ENCODE assay signal across 17 cellular contexts in the genomic region with DNA sequence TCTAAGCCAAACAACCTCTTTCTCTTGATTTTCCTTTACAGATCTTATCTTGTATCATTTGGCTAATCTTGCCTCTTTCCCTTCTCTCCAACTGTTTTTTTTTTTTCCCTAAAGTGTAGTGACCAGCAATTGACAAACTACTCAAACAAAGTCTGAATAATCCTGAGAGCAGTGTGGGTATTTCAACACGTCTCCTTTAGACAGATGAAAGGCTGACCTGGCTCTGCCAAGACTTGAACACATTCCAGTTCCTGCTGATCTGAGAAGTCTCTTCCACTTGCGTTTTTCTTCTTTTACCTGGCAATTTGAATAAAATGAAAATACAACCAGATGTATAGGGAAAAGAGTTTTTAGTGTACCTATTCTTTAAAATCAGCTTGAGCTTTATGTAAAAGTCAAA.
"Had no signal": no experiment of that assay in that cellular context is flagged by ENCODE, and none has a peak within 500 bp of the region (broad histone marks: within the 10 kb centered on the region; RNA-seq: fewer than 3 reads in every experiment).

No MANE protein-coding gene starts in this region.

- H3K36me3 Mint-ChIP-seq: WTC11 had no signal

- H3K27ac ChIP-seq: coronary artery, heart right ventricle, lower lobe of right lung, prostate gland, skin epidermis had no signal

- H3K27me3 Mint-ChIP-seq: activated CD4-positive, alpha-beta T cell treated with anti-CD3 and anti-CD28 coated beads for 36 hours; activated naive CD8-positive, alpha-beta T cell; stimulated activated naive CD8-positive, alpha-beta T cell treated with anti-CD3 and anti-CD28 coated beads, Interleukin-15, amount 100 ng/mL, for 72 hours; type B pancreatic cell had no signal

- ATAC-seq: activated CD4-positive, alpha-beta T cell treated with anti-CD3 and anti-CD28 coated beads for 36 hours; heart right ventricle; right cardiac atrium; stimulated activated naive CD8-positive, alpha-beta T cell treated with anti-CD3 and anti-CD28 coated beads, Interleukin-15, amount 100 ng/mL, for 72 hours; WTC11 had no signal

- H3K4me1 ChIP-seq: prostate gland had no signal

- H3K36me3 ChIP-seq: heart right ventricle, lower lobe of right lung, prostate gland had no signal

- H3K4me3 ChIP-seq: coronary artery, heart right ventricle, lower lobe of right lung, prostate gland, skin epidermis had no signal

- H3K9me3 ChIP-seq: lower lobe of right lung, prostate gland had no signal

- H3K4me1 Mint-ChIP-seq: WTC11 had no signal

- H3K27ac Mint-ChIP-seq: activated naive CD8-positive, alpha-beta T cell; stimulated activated naive CD8-positive, alpha-beta T cell treated with anti-CD3 and anti-CD28 coated beads, Interleukin-15, amount 100 ng/mL, for 72 hours; type B pancreatic cell; WTC11 had no signal

- H3K4me3 Mint-ChIP-seq: activated CD4-positive, alpha-beta T cell treated with anti-CD3 and anti-CD28 coated beads for 36 hours; stimulated activated naive CD8-positive, alpha-beta T cell treated with anti-CD3 and anti-CD28 coated beads, Interleukin-15, amount 100 ng/mL, for 72 hours; type B pancreatic cell; WTC11 had no signal

- DNase-seq: activated CD4-positive, alpha-beta T cell treated with anti-CD3 and anti-CD28 coated beads for 36 hours; activated CD4-positive, alpha-beta T cell treated with anti-CD3 and anti-CD28 coated beads, Interleukin-2, amount 50 U/mL, for 48 hours; amniotic stem cell; caudate nucleus; erythroblast; heart right ventricle; left cardiac atrium; lower lobe of right lung; occipital lobe; right cardiac atrium; stimulated activated naive CD8-positive, alpha-beta T cell treated with anti-CD3 and anti-CD28 coated beads, Interleukin-15, amount 100 ng/mL, for 72 hours had no signal

- H3K9me3 Mint-ChIP-seq: stimulated activated naive CD8-positive, alpha-beta T cell treated with anti-CD3 and anti-CD28 coated beads, Interleukin-15, amount 100 ng/mL, for 72 hours had no signal

- H3K27me3 ChIP-seq: heart right ventricle had no signal
